ENCODE assay signal across 25 cellular contexts in the genomic region with DNA sequence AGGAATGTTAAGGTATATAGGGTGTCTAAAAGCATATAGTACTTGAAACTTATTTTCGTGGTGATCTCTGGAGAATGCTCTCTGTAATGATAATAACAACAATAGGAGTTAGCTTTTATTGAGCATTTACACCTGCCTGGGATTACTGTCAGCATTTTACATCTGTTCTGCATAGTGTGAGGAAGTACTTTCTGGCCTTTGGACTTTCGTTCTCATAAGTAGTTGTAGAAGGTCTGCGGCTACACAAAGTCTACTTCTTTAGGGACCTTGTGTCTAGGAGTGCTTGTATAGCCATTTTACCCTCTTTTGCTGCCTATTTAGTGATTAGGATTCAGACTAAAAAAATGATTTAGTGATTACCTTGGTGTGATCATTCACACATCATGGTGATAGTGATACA.
A peak's percentile ranks its signal among the peaks of the same experiment; 100 is the strongest.
DNase-seq lines count a peak whose midpoint lies in the region; ATAC-seq and TF ChIP-seq lines count a peak whose summit lies in the region.
"Had no signal": no experiment of that assay in that cellular context is flagged by ENCODE, and none has a peak within 500 bp of the region (broad histone marks: within the 10 kb centered on the region; RNA-seq: fewer than 3 reads in every experiment).

No MANE protein-coding gene starts in this region.

- H4K20me1 ChIP-seq in MM.1S (ENCODE audit: insufficient read depth, low read length), result no peaks in the 10 kb centered on the region

- H3K27me3 ChIP-seq in MM.1S (replicated peaks; ENCODE audit: insufficient read depth, low read length) (no peaks in the 10 kb centered on the region), right cardiac atrium (ENCODE audit: control insufficient read depth, insufficient read depth) (no peaks in the 10 kb centered on the region)
- H3K27me3 ChIP-seq: adrenal gland, breast epithelium, ovary, sigmoid colon, tibial artery had no signal

- peaks cover 3 to 28% (median 10%) of the 10 kb centered on the region in 7 donors for H3K9me3 Mint-ChIP-seq in naive B cell

- no peak overlapping the region for H3K4me2 ChIP-seq in MM.1S (ENCODE audit: low read depth, low read length)

- H3K79me2 ChIP-seq in MM.1S (ENCODE audit: low read length), result no peaks in the 10 kb centered on the region

- no peaks in the 10 kb centered on the region for H3K9me2 ChIP-seq in MM.1S (replicated peaks; ENCODE audit: insufficient read depth, low read length)

- peaks cover 18 to 35% (median 26%) of the 10 kb centered on the region in 3 donors for H3K4me1 Mint-ChIP-seq in naive B cell

- H3K27ac Mint-ChIP-seq in naive B cell, result peak overlapping the region in 5 of 6 donors; percentile 8 to 78 (median 45)
- H3K27ac Mint-ChIP-seq: naive thymus-derived CD8-positive, alpha-beta T cell had no signal

- no peaks in the 10 kb centered on the region for H3K9me3 ChIP-seq in MM.1S (replicated peaks; ENCODE audit: insufficient read depth, low read length)
- no peaks in the 10 kb centered on the region for H3K9me3 ChIP-seq in right cardiac atrium (ENCODE audit: control insufficient read depth, low read length)
- H3K9me3 ChIP-seq: ovary had no signal

- no peak for TF ChIP-seq CTCF in MM.1S (IDR thresholded peaks at IDR 0.05; ENCODE audit: low read length)

- H3K9ac ChIP-seq in MM.1S (ENCODE audit: low read length), result no peak overlapping the region

- intact Hi-C loops in right cardiac atrium (cut with DNase I), result no loop called here
- intact Hi-C loops in left ventricle myocardium superior (cut with micrococcal nuclease), result no loop called here

- peaks cover 26 to 32% of the 10 kb centered on the region in 2 donors for H3K36me3 Mint-ChIP-seq in naive B cell

- H3K27ac ChIP-seq in MM.1S (ENCODE audit: low read length) (no peak overlapping the region), right cardiac atrium (ENCODE audit: low read length) (no peak overlapping the region)
- H3K27ac ChIP-seq: adrenal gland, breast epithelium, coronary artery, ovary, sigmoid colon, tibial artery had no signal

- H3F3A ChIP-seq in MM.1S (ENCODE audit: insufficient read depth, low read length), result no peaks in the 10 kb centered on the region

- DNase-seq in MM.1S (peak; percentile 57), naive B cell (no peak), right cardiac atrium (no peak), left ventricle myocardium superior (no peak)
- no peak for DNase-seq in activated effector memory CD4-positive, alpha-beta T cell treated with anti-CD3 and anti-CD28 coated beads, Interleukin-2, amount 50 U/mL, for 16 hours
- DNase-seq: activated gamma-delta T cell treated with Interleukin-2 at 50 U/mL for 16 hours; adrenal gland; CD8-positive, alpha-beta memory T cell; DMS79 treated with DMSO at 0.1 percent for 48 hours; GOT3; naive thymus-derived CD8-positive, alpha-beta T cell; NCI-H1092; NCI-H2081 treated with DMSO at 0.1 percent for 48 hours; NCI-H510A; ovary; Right ventricle myocardium superior; sigmoid colon; stimulated activated naive CD8-positive, alpha-beta T cell treated with anti-CD3 and anti-CD28 coated beads, Interleukin-15, Interleukin-2, amounts not matched to agents 100 U/mL and 50 U/mL, for 24 hours; tibial artery had no signal

- H3K4me1 ChIP-seq in MM.1S (ENCODE audit: low read length) (0 out of 2 replicates have a peak, but pooled peaks cover 5% of the 10 kb centered on the region), right cardiac atrium (ENCODE audit: control insufficient read depth, insufficient read depth, low read length) (no peaks in the 10 kb centered on the region)
- H3K4me1 ChIP-seq: breast epithelium, sigmoid colon, tibial artery had no signal

- ATAC-seq in GM18861 (IDR thresholded peaks at IDR 0.05; ENCODE audit: unreplicated experiment) (peak; percentile 93), GM21786 (IDR thresholded peaks at IDR 0.05; ENCODE audit: unreplicated experiment) (peak; percentile 87), naive B cell (ENCODE audit: low read depth in 2 of 2) (peak; percentile 41 to 62), right cardiac atrium (no peak), left ventricle myocardium superior (no peak), HG03378 (IDR thresholded peaks at IDR 0.05; ENCODE audit: unreplicated experiment) (no peak)
- ATAC-seq: naive thymus-derived CD8-positive, alpha-beta T cell; stimulated activated naive CD8-positive, alpha-beta T cell treated with anti-CD3 and anti-CD28 coated beads, Interleukin-15, Interleukin-2, amounts not matched to agents 100 U/mL and 50 U/mL, for 24 hours had no signal

- no peak overlapping the region for H2AFZ ChIP-seq in MM.1S (ENCODE audit: low read length)

- no peak overlapping the region for H3K4me3 ChIP-seq in MM.1S (ENCODE audit: low read length)
- no peak overlapping the region for H3K4me3 ChIP-seq in right cardiac atrium (ENCODE audit: low read length)
- H3K4me3 ChIP-seq: adrenal gland, breast epithelium, coronary artery, K562, ovary, sigmoid colon, tibial artery had no signal

- H3K4me3 Mint-ChIP-seq in naive B cell, result peak overlapping the region in 1 of 8 donors; percentile 40
- H3K4me3 Mint-ChIP-seq: CD8-positive, alpha-beta memory T cell; naive thymus-derived CD8-positive, alpha-beta T cell had no signal

- no peaks in the 10 kb centered on the region for H3K27me3 Mint-ChIP-seq in naive B cell
- H3K27me3 Mint-ChIP-seq: CD8-positive, alpha-beta memory T cell; naive thymus-derived CD8-positive, alpha-beta T cell had no signal

- WGBS in right cardiac atrium, result 92% methylated on average over 3 of the region's 3 CpGs

- no peaks in the 10 kb centered on the region for H3K36me3 ChIP-seq in MM.1S (replicated peaks; ENCODE audit: insufficient read depth, low read length)
- H3K36me3 ChIP-seq: adrenal gland, breast epithelium, ovary, sigmoid colon, tibial artery had no signal

Comparison
In these comparisons a context has a peak if more than half of its experiments do, and no peak if none do; other contexts are left out.
1. ATAC-seq: peak in GM18861 (single experiment), GM21786 (single experiment) and naive B cell (2 of 2); none in right cardiac atrium (0 of 2), left ventricle myocardium superior (single experiment) and HG03378 (single experiment).